In the genomic region with DNA sequence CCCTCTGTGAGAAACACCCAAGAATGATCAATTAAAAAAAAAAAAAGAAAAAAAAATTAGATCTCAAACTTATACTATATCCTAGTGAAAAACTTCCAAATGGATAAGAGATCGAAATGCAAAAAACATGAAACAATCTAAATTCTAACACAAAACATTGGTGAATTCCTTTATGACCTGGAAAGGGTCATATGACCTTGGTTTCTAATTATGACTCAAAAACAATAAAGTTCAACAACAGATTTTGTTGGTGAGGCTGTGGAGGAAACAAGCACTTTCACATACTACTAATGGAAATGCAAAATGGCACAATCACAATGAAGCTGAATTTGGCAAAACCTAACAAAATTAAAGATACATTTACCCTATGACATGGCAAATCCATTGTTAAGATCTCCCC, we compare ENCODE assay signal across 32 cellular contexts.
"Had no signal": no experiment of that assay in that cellular context is flagged by ENCODE, and none has a peak within 500 bp of the region (broad histone marks: within the 10 kb centered on the region; RNA-seq: fewer than 3 reads in every experiment).

No MANE protein-coding gene starts in this region.

- H3K9me3 ChIP-seq: adrenal gland, ascending aorta, body of pancreas, breast epithelium had no signal

- DNase-seq: activated effector memory CD4-positive, alpha-beta T cell treated with anti-CD3 and anti-CD28 coated beads, Interleukin-2, amount 50 U/mL, for 16 hours; activated effector memory CD4-positive, alpha-beta T cell treated with Interleukin-2 at 50 U/mL for 16 hours; activated gamma-delta T cell; activated gamma-delta T cell treated with Interleukin-2 at 50 U/mL for 16 hours; activated naive CD4-positive, alpha-beta T cell; activated naive CD4-positive, alpha-beta T cell treated with anti-CD3 and anti-CD28 coated beads for 36 hours; activated naive CD4-positive, alpha-beta T cell treated with anti-CD3 and anti-CD28 coated beads, Interleukin-2, amount 10 ng/mL, durations not matched to agents 7 days and 5 days; activated naive CD4-positive, alpha-beta T cell treated with Interleukin-2 at 50 U/mL for 16 hours; activated naive CD8-positive, alpha-beta T cell treated with anti-CD3 and anti-CD28 coated beads for 36 hours; activated naive CD8-positive, alpha-beta T cell treated with anti-CD3 and anti-CD28 coated beads, Interleukin-2, amount 10 ng/mL, durations not matched to agents 7 days and 5 days; activated naive CD8-positive, alpha-beta T cell treated with anti-CD3 and anti-CD28 coated beads, Interleukin-2, amount 50 U/mL, for 24 hours; activated T-cell treated with anti-CD3 and anti-CD28 coated beads, Interleukin-2, amount 50 U/mL, for 24 hours; activated T-cell treated with anti-CD3 and anti-CD28 coated beads, Interleukin-2, amount 50 U/mL, for 4 hours; activated T-cell treated with anti-CD3 and anti-CD28 coated beads, Interleukin-2, amount 50 U/mL, for 48 hours; activated T-cell treated with anti-CD3 and anti-CD28 coated beads, Interleukin-2, amount 50 U/mL, for 72 hours; adrenal gland; amniotic stem cell; amygdala; anterior cingulate cortex; aorta; body of pancreas; brain microvascular endothelial cell; caudate nucleus; central memory CD4-positive, alpha-beta T cell; cerebellar nuclear complex had no signal

- H3K36me3 ChIP-seq: brain microvascular endothelial cell, breast epithelium, cardiac muscle cell had no signal

- H3K27me3 ChIP-seq: adrenal gland, ascending aorta, body of pancreas, brain microvascular endothelial cell, breast epithelium, cardiac muscle cell had no signal

- H3K27ac ChIP-seq: adrenal gland, ascending aorta, body of pancreas, brain microvascular endothelial cell, breast epithelium, cardiac muscle cell had no signal

- ATAC-seq: activated naive CD4-positive, alpha-beta T cell treated with anti-CD3 and anti-CD28 coated beads, Interleukin-2, amount 50 U/mL, for 72 hours; activated naive CD8-positive, alpha-beta T cell treated with anti-CD3 and anti-CD28 coated beads, Interleukin-2, amount 50 U/mL, for 24 hours; activated T-cell treated with anti-CD3 and anti-CD28 coated beads, Interleukin-2, amount 50 U/mL, for 4 hours; activated T-cell treated with anti-CD3 and anti-CD28 coated beads, Interleukin-2, amount 50 U/mL, for 72 hours; activated T-helper 17 cell treated with anti-CD3 and anti-CD28 coated beads, Interleukin-2, amount 50 U/mL, for 72 hours; body of pancreas had no signal

- H3K4me3 ChIP-seq: adrenal gland, ascending aorta, body of pancreas, breast epithelium, cardiac muscle cell had no signal

- H3K4me1 ChIP-seq: adrenal gland, ascending aorta, body of pancreas, breast epithelium had no signal

- FAIRE-seq: astrocyte, bronchial epithelial cell had no signal
